ENCODE assay signal across 16 cellular contexts in the genomic region with DNA sequence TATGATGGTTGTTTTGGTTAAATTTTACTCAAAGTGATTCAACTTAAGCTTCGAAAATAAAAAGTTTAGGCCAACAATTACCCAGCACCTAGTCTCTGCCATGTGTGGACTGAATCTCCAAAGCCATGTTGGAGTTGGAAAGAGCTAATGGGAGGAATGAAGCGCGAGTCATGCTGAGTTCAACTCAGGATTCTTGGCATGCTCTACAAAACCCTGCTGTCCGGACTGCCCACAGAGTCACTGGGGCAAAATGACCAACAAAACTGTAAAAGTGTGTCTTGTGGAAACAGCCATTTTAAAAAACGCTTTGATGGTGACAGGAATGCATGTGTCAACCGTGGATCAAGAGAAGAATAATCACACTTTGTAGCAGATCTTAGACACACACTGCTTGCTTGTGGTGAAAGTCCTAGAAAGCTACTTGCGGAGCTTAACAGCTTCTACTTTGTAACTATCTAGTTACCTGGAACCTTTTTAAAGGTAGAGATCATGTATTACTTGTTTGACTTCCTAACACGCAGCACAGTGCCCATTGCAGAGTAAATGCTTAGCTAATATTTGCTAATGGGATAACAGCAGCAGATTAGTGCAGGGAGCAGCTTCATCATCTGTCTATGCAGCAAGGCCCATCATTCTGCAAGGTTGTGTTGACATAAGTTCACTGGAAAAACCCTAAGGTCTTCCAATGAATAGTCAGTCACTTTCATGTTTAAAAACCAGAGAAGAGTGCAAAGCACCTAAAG.
DNase-seq lines count a peak whose midpoint lies in the region; ATAC-seq lines count a peak whose summit lies in the region.
"Had no signal": no experiment of that assay in that cellular context is flagged by ENCODE, and none has a peak within 500 bp of the region (broad histone marks: within the 10 kb centered on the region; RNA-seq: fewer than 3 reads in every experiment).

No MANE protein-coding gene starts in this region.

- peak; percentile 24 for ATAC-seq in stimulated activated naive CD8-positive, alpha-beta T cell treated with anti-CD3 and anti-CD28 coated beads, Interleukin-15, amount 100 ng/mL, for 72 hours
- no peak for ATAC-seq in HG02588 (IDR thresholded peaks at IDR 0.05; ENCODE audit: unreplicated experiment)
- ATAC-seq: CD8-positive, alpha-beta T cell; psoas muscle; upper lobe of right lung had no signal

- peak overlapping the region; percentile 83 for H3K27ac Mint-ChIP-seq in activated naive CD4-positive, alpha-beta T cell treated with anti-CD3 and anti-CD28 coated beads, Interleukin-2, amount 50 U/mL, for 24 hours
- H3K27ac Mint-ChIP-seq in stimulated activated naive CD8-positive, alpha-beta T cell treated with anti-CD3 and anti-CD28 coated beads, Interleukin-15, amount 100 ng/mL, for 72 hours: no peak overlapping the region
- H3K27ac Mint-ChIP-seq: CD8-positive, alpha-beta T cell; memory B cell had no signal

- no peaks in the 10 kb centered on the region for H3K9me3 Mint-ChIP-seq in activated naive CD4-positive, alpha-beta T cell treated with anti-CD3 and anti-CD28 coated beads, Interleukin-2, amount 50 U/mL, for 24 hours
- no peaks in the 10 kb centered on the region for H3K9me3 Mint-ChIP-seq in stimulated activated naive CD8-positive, alpha-beta T cell treated with anti-CD3 and anti-CD28 coated beads, Interleukin-15, amount 100 ng/mL, for 72 hours
- H3K9me3 Mint-ChIP-seq: CD8-positive, alpha-beta T cell; memory B cell had no signal

- H3K4me3 Mint-ChIP-seq in activated naive CD4-positive, alpha-beta T cell treated with anti-CD3 and anti-CD28 coated beads, Interleukin-2, amount 50 U/mL, for 24 hours: peak overlapping the region; percentile 53
- peak overlapping the region; percentile 48 to 60 for H3K4me3 Mint-ChIP-seq in stimulated activated naive CD8-positive, alpha-beta T cell treated with anti-CD3 and anti-CD28 coated beads, Interleukin-15, amount 100 ng/mL, for 72 hours
- H3K4me3 Mint-ChIP-seq: CD8-positive, alpha-beta T cell; memory B cell had no signal

- no peak for DNase-seq in activated naive CD4-positive, alpha-beta T cell treated with Interleukin-2 at 50 U/mL for 16 hours
- peak; percentile 83 for DNase-seq in NCI-H748 (lab: John Stamatoyannopoulos, UW; ENCODE audit: unreplicated experiment)
- DNase-seq in dedifferentiated amniotic fluid mesenchymal stem cell (ENCODE audit: extremely low spot score): peak; percentile 57
- DNase-seq in stimulated activated naive CD8-positive, alpha-beta T cell treated with anti-CD3 and anti-CD28 coated beads, Interleukin-15, amount 100 ng/mL, for 72 hours: no peak
- no peak for DNase-seq in ecto neural progenitor cell (ENCODE audit: low spot score)
- no peak for DNase-seq in NCI-H128 (lab: John Stamatoyannopoulos, UW; ENCODE audit: unreplicated experiment)
- DNase-seq: CD8-positive, alpha-beta T cell; cerebellar nuclear complex; head of caudate nucleus; NCI-H526 treated with DMSO at 0.1 percent for 48 hours; psoas muscle; SW 1271; upper lobe of right lung had no signal

- peaks cover 2% of the 10 kb centered on the region for H3K36me3 Mint-ChIP-seq in activated naive CD4-positive, alpha-beta T cell treated with anti-CD3 and anti-CD28 coated beads, Interleukin-2, amount 50 U/mL, for 24 hours
- H3K36me3 Mint-ChIP-seq: CD8-positive, alpha-beta T cell; memory B cell had no signal

- peaks cover 39% of the 10 kb centered on the region for H3K4me1 Mint-ChIP-seq in activated naive CD4-positive, alpha-beta T cell treated with anti-CD3 and anti-CD28 coated beads, Interleukin-2, amount 50 U/mL, for 24 hours
- peaks cover 42% of the 10 kb centered on the region for H3K4me1 Mint-ChIP-seq in stimulated activated naive CD8-positive, alpha-beta T cell treated with anti-CD3 and anti-CD28 coated beads, Interleukin-15, amount 100 ng/mL, for 72 hours

- H3K27me3 Mint-ChIP-seq in activated naive CD4-positive, alpha-beta T cell treated with anti-CD3 and anti-CD28 coated beads, Interleukin-2, amount 50 U/mL, for 24 hours: no peaks in the 10 kb centered on the region
- H3K27me3 Mint-ChIP-seq in stimulated activated naive CD8-positive, alpha-beta T cell treated with anti-CD3 and anti-CD28 coated beads, Interleukin-15, amount 100 ng/mL, for 72 hours: peaks cover 5% of the 10 kb centered on the region
- H3K27me3 Mint-ChIP-seq: memory B cell had no signal

Comparison
In these comparisons a context has a peak if more than half of its experiments do, and no peak if none do; other contexts are left out.
1. DNase-seq: peak in NCI-H748 (single experiment) and dedifferentiated amniotic fluid mesenchymal stem cell (single experiment); none in activated naive CD4-positive, alpha-beta T cell treated with Interleukin-2 at 50 U/mL for 16 hours (single experiment), stimulated activated naive CD8-positive, alpha-beta T cell treated with anti-CD3 and anti-CD28 coated beads, Interleukin-15, amount 100 ng/mL, for 72 hours (0 of 2), ecto neural progenitor cell (single experiment) and NCI-H128 (single experiment).